Comparison of ENCODE assay signal across 8 cellular contexts in the genomic region with DNA sequence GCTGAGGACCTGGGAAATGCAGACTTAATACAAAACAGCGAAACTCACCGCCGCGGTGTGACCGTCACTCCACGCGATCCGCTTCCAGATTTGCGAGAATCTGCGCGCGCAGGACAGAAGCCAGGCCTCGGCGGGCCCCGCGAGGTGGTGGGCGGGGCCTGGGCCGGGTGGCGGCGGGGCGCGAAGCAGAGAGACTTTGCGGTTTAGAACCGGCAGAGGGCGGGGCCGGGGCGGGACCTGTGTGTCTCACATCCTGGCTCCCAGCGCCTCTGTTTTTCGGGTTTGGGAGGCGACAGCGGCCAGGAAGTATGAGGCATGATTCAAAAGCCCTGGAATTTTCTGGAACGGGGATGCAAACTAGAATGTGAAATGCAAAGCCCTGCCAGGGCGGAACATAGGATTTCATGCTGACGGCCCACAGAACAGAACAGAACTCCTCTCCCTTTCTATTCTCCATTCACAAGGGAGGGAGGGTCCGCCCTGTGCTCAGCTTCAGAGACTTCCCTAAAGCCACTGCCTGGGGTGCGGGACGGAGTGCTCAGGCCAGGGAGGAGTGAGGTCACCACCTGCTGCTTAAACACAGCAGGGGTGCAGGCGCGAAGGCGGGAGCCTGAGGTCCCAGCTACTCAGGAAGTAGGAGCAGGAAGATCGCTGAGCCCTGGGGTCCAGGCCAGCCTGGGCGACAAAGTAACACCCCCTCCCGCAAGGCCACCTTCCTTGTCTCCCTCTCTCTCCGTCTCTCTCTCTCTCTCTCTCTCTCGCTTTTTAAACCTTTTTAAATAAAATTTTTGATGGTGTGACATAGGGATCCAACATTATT. TPM values are rescaled to one million over a fixed set of nuclear protein-coding genes. Genes with fewer than 3 reads are reported as not detected.
DNase-seq lines count a peak whose midpoint lies in the region; ATAC-seq and TF ChIP-seq lines count a peak whose summit lies in the region.

No MANE protein-coding gene starts in this region.

- peak; percentile 75 to 94 (median 93) for DNase-seq in CD8-positive, alpha-beta T cell
- DNase-seq in GM20000 (ENCODE audit: low spot score): peak; percentile 90
- peak; percentile 91 for DNase-seq in OCI-LY7 (ENCODE audit: low spot score)
- DNase-seq in activated T-cell treated with anti-CD3 and anti-CD28 coated beads, Interleukin-2, amount 50 U/mL, for 48 hours: peak; percentile 93 to 94
- peak; percentile 76 to 84 for DNase-seq in stimulated activated CD8-positive, alpha-beta memory T cell treated with anti-CD3 and anti-CD28 coated beads, Interleukin-4, amount 100 ng/mL, for 4 hours (ENCODE audit: low read depth in 2 of 2, low spot score in 1 of 2)

- peak overlapping the region; percentile 84 for H3K4me3 ChIP-seq in CD8-positive, alpha-beta T cell (ENCODE audit: low read depth, low read length)
- H3K4me3 ChIP-seq in HUES6 (ENCODE audit: low read depth, low read length) (peak overlapping the region; percentile 86), OCI-LY7 (ENCODE audit: low read depth, low read length, poor library complexity, severe bottlenecking) (peak overlapping the region; percentile 79), mucosa of stomach (ENCODE audit: low read length) (peak overlapping the region; percentile 61)

- POLR2A ChIA-PET in CD8-positive, alpha-beta T cell (lab: Charles Lee): no interaction called here
- POLR2A ChIA-PET in OCI-LY7 (lab: Charles Lee): no interaction called here

- peaks cover 7% of the 10 kb centered on the region for H3K36me3 Mint-ChIP-seq in CD8-positive, alpha-beta T cell

- TF ChIP-seq CTCF in CD8-positive, alpha-beta T cell (IDR thresholded peaks at IDR 0.05): no peak
- TF ChIP-seq CTCF in GM20000 (IDR thresholded peaks at IDR 0.05; ENCODE audit: extremely low read depth, missing control alignments): no peak
- TF ChIP-seq CTCF in OCI-LY7 (conservative IDR thresholded peaks at IDR 0.05; ENCODE audit: low read length): peak; percentile 43; the same call in 1 of the 2 replicates

- no peaks in the 10 kb centered on the region for H3K9me3 ChIP-seq in CD8-positive, alpha-beta T cell (ENCODE audit: low read length)
- H3K9me3 ChIP-seq in HUES6 (ENCODE audit: control insufficient read depth, insufficient read depth, low read depth, low read length): no peaks in the 10 kb centered on the region; the same call in 1 of the 2 replicates
- H3K9me3 ChIP-seq in OCI-LY7 (ENCODE audit: low read length): no peaks in the 10 kb centered on the region
- no peaks in the 10 kb centered on the region for H3K9me3 ChIP-seq in mucosa of stomach (ENCODE audit: control insufficient read depth, low read length)

- H3K27ac ChIP-seq in CD8-positive, alpha-beta T cell (ENCODE audit: low read depth, low read length): peak overlapping the region; percentile 58
- H3K27ac ChIP-seq in HUES6 (ENCODE audit: low read depth, low read length) (peak overlapping the region; percentile 47; the same call in 1 of the 2 replicates), OCI-LY7 (ENCODE audit: low read depth, low read length, poor library complexity, severe bottlenecking) (peak overlapping the region; percentile 63)

- H2AFZ ChIP-seq in OCI-LY7 (ENCODE audit: low read length): peak overlapping the region; percentile 89

- no peaks in the 10 kb centered on the region for H3K36me3 ChIP-seq in CD8-positive, alpha-beta T cell (ENCODE audit: insufficient read depth, low read length)
- H3K36me3 ChIP-seq in HUES6 (ENCODE audit: control insufficient read depth, insufficient read depth, low read length) (no peaks in the 10 kb centered on the region), OCI-LY7 (ENCODE audit: insufficient read depth, low read length) (peaks cover 10% of the 10 kb centered on the region), mucosa of stomach (ENCODE audit: control insufficient read depth, insufficient read depth, low read length) (no peaks in the 10 kb centered on the region)

- intact Hi-C loops in CD8-positive, alpha-beta T cell (cut with DNase I, micrococcal nuclease): loop anchor here (1.0 to 2.0 kb wide), 5 partner anchors 45 to 676 kb away; a partner anchor contains a TSS
- intact Hi-C loops in OCI-LY7 (cut with micrococcal nuclease; ENCODE audit: unreplicated experiment): no loop called here

- CTCF ChIA-PET in CD8-positive, alpha-beta T cell (lab: Charles Lee): no interaction called here
- CTCF ChIA-PET in OCI-LY7 (lab: Charles Lee; ENCODE audit: unreplicated experiment): no interaction called here

- peak overlapping the region; percentile 74 for H3K4me2 ChIP-seq in OCI-LY7 (ENCODE audit: low read length)

- ATAC-seq in CD8-positive, alpha-beta T cell: peak; percentile 97
- ATAC-seq in esophagus mucosa: peak; percentile 100

- peak overlapping the region; percentile 95 for H3K27ac Mint-ChIP-seq in CD8-positive, alpha-beta T cell

- no peaks in the 10 kb centered on the region for H3K27me3 Mint-ChIP-seq in CD8-positive, alpha-beta T cell (ENCODE audit: low read depth)

- no peaks in the 10 kb centered on the region for H4K20me1 ChIP-seq in OCI-LY7 (ENCODE audit: insufficient read depth, low read length)

- H3K9ac ChIP-seq in HUES6 (ENCODE audit: low read length) (peak overlapping the region; percentile 88), mucosa of stomach (ENCODE audit: low read length) (peak overlapping the region; percentile 72)

- no peaks in the 10 kb centered on the region for H3K9me3 Mint-ChIP-seq in CD8-positive, alpha-beta T cell

- peaks cover 16% of the 10 kb centered on the region for H3K4me1 ChIP-seq in CD8-positive, alpha-beta T cell (ENCODE audit: insufficient read depth, low read length)
- peaks cover 9% of the 10 kb centered on the region; the same call in 1 of the 2 replicates for H3K4me1 ChIP-seq in HUES6 (ENCODE audit: control insufficient read depth, insufficient read depth, low read length)
- peaks cover 31% of the 10 kb centered on the region for H3K4me1 ChIP-seq in OCI-LY7 (ENCODE audit: insufficient read depth, low read length, poor library complexity, severe bottlenecking)
- H3K4me1 ChIP-seq in mucosa of stomach (ENCODE audit: control insufficient read depth, insufficient read depth, low read length): no peaks in the 10 kb centered on the region

- H3K79me2 ChIP-seq in OCI-LY7 (ENCODE audit: insufficient read depth, low read depth, low read length): peaks cover 35% of the 10 kb centered on the region

- H3K4me1 Mint-ChIP-seq in CD8-positive, alpha-beta T cell (ENCODE audit: low read depth): peaks cover 31% of the 10 kb centered on the region

- H3K27me3 ChIP-seq in CD8-positive, alpha-beta T cell (ENCODE audit: insufficient read depth, low read length): no peaks in the 10 kb centered on the region
- H3K27me3 ChIP-seq in HUES6 (ENCODE audit: control insufficient read depth, insufficient read depth, low read length) (no peaks in the 10 kb centered on the region), mucosa of stomach (ENCODE audit: control insufficient read depth, insufficient read depth, low read length) (no peaks in the 10 kb centered on the region)

- H3K4me3 Mint-ChIP-seq in CD8-positive, alpha-beta T cell: peak overlapping the region; percentile 92

- no peaks in the 10 kb centered on the region for H3K9me2 ChIP-seq in OCI-LY7 (ENCODE audit: insufficient read depth, low read length)

- TSS peak; percentile 94 for BruUV-seq in OCI-LY7 (replicated peaks; lab: Mats Ljungman, UMichigan)

RNA-seq across cellular contexts. Expression of a gene that starts 44.2 kb away (rescaled TPM):
- total RNA-seq in CD8-positive, alpha-beta T cell: 10 to 100 TPM; 22.4 to 23.0 TPM
- 10.6 and 13.6 TPM in 2 replicates for total RNA-seq in OCI-LY7 (2014; rRNA removed; shearing (Covaris generic))
- total RNA-seq in OCI-LY7 (2022) (23.8 and 23.9 TPM in 2 replicates), esophagus mucosa (6.9 TPM)

RNA-seq across cellular contexts. Expression of a gene that starts 52.5 kb away (rescaled TPM):
- total RNA-seq in CD8-positive, alpha-beta T cell: 10 to 100 TPM; 49.4 to 51.2 TPM
- total RNA-seq in OCI-LY7 (2014; rRNA removed; shearing (Covaris generic)): 59.4 and 66.1 TPM in 2 replicates
- total RNA-seq in OCI-LY7 (2022) (47.2 and 66.8 TPM in 2 replicates), esophagus mucosa (10.7 TPM)

Comparison
In these comparisons a context has a peak if more than half of its experiments do, and no peak if none do; other contexts are left out.
1. Peak in every context shown above with its lines: DNase-seq, ATAC-seq, H3K4me3 ChIP-seq and H3K27ac ChIP-seq.